Comparison of ENCODE assay signal across 8 cellular contexts in the genomic region with DNA sequence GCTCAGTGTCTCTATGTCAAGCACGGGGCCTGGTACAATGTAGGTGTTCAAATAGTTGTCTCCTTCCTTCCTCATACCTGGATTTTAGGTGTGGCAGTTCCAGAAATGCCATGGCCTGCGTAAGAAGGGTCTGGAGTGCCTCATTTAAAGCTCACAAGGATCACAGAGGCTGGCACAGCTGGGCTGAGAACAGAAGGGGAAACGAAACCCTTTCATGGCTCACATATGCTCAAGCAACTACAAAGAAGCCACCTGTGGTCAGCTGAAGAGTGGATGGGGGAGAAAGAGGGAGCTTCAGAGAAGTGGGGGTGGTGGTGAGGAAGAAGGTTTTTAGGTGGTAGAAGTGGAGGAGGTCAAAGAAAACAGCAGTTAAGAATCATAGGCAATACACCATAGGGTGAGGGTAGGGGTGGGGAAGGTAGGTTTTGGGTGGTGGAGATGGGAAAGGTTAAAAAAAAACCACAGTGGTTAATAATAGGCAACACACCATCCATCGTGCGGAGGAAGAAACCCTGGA. TPM values are rescaled to one million over a fixed set of nuclear protein-coding genes. Genes with fewer than 3 reads are reported as not detected.
DNase-seq lines count a peak whose midpoint lies in the region; ATAC-seq and TF ChIP-seq lines count a peak whose summit lies in the region.

No MANE protein-coding gene starts in this region.

- H3K27ac ChIP-seq in gastrocnemius medialis (no peak overlapping the region), endodermal cell (ENCODE audit: low read depth, low read length) (no peak overlapping the region)

- intact Hi-C loops in gastrocnemius medialis (cut with DNase I; ENCODE audit: low total_unique reads): no loop called here

- in situ Hi-C loops in gastrocnemius medialis (cut with MboI; ENCODE audit: low sequenced_read_pairs in 4 of 4): no loop called here

- H3K9me3 ChIP-seq in gastrocnemius medialis: peaks cover 0 to 3% (median 0%) of the 10 kb centered on the region in 3 donors
- peaks cover 5% of the 10 kb centered on the region for H3K9me3 ChIP-seq in endodermal cell (ENCODE audit: control insufficient read depth, low read length)

- H3K4me3 Mint-ChIP-seq in effector memory CD8-positive, alpha-beta T cell: no peak overlapping the region
- no peak overlapping the region for H3K4me3 Mint-ChIP-seq in endodermal cell

- WGBS in endodermal cell (ENCODE audit: insufficient coverage in 1 of 2, insufficient read length in 1 of 2), 2 experiments: 85 to 100% methylated on average over 2 to 5 of the region's 5 CpGs

- DNase-seq in effector memory CD8-positive, alpha-beta T cell: no peak
- DNase-seq in gastrocnemius medialis (no peak), SHP77 treated with DMSO at 0.1 percent for 48 hours (lab: John Stamatoyannopoulos, UW) (no peak), endodermal cell (no peak), T1000 (lab: John Stamatoyannopoulos, UW) (no peak)

- no peaks in the 10 kb centered on the region for H3K36me3 Mint-ChIP-seq in effector memory CD8-positive, alpha-beta T cell (ENCODE audit: insufficient read depth)
- H3K36me3 Mint-ChIP-seq in endodermal cell (ENCODE audit: low read depth): no peaks in the 10 kb centered on the region

- ATAC-seq in GM18498 (IDR thresholded peaks at IDR 0.05; ENCODE audit: unreplicated experiment): peak; percentile 95
- ATAC-seq in GM21526 (IDR thresholded peaks at IDR 0.05; ENCODE audit: low FRiP score, unreplicated experiment): peak; percentile 87
- peak; percentile 94 for ATAC-seq in HG03571 (IDR thresholded peaks at IDR 0.05; ENCODE audit: unreplicated experiment)
- peak; percentile 53 for ATAC-seq in effector memory CD8-positive, alpha-beta T cell (replicated peaks)
- no peak for ATAC-seq in gastrocnemius medialis

- TF ChIP-seq CTCF in gastrocnemius medialis (IDR thresholded peaks at IDR 0.05 in 4 of 5, conservative IDR thresholded peaks at IDR 0.05 in 1 of 5) (no peak), endodermal cell (conservative IDR thresholded peaks at IDR 0.05) (no peak)

- no peaks in the 10 kb centered on the region for H3K27me3 Mint-ChIP-seq in effector memory CD8-positive, alpha-beta T cell
- peaks cover 4% of the 10 kb centered on the region for H3K27me3 Mint-ChIP-seq in endodermal cell (ENCODE audit: insufficient read depth)

- H3K36me3 ChIP-seq in gastrocnemius medialis: no peaks in the 10 kb centered on the region
- H3K36me3 ChIP-seq in endodermal cell (ENCODE audit: control insufficient read depth, insufficient read depth, low read length): no peaks in the 10 kb centered on the region

- H3K4me1 ChIP-seq in gastrocnemius medialis (no peaks in the 10 kb centered on the region), endodermal cell (ENCODE audit: control insufficient read depth, insufficient read depth, low read length) (no peaks in the 10 kb centered on the region)

- peak overlapping the region in 1 of 2 donors; percentile 30 for H3K27ac Mint-ChIP-seq in effector memory CD8-positive, alpha-beta T cell
- no peak overlapping the region for H3K27ac Mint-ChIP-seq in endodermal cell

- H3K9me3 Mint-ChIP-seq in effector memory CD8-positive, alpha-beta T cell: no peaks in the 10 kb centered on the region
- H3K9me3 Mint-ChIP-seq in endodermal cell: peaks cover 4% of the 10 kb centered on the region

- H3K9ac ChIP-seq in endodermal cell (ENCODE audit: extremely low read depth, low read length, poor library complexity, severe bottlenecking): no peak overlapping the region

- no peak overlapping the region for H3K4me3 ChIP-seq in gastrocnemius medialis
- H3K4me3 ChIP-seq in endodermal cell (ENCODE audit: low read length): no peak overlapping the region

- peaks cover 11 to 16% of the 10 kb centered on the region in 2 donors for H3K4me1 Mint-ChIP-seq in effector memory CD8-positive, alpha-beta T cell (ENCODE audit: low read depth in 2 of 2)
- H3K4me1 Mint-ChIP-seq in endodermal cell: no peaks in the 10 kb centered on the region

- TF ChIP-seq POLR2A in gastrocnemius medialis (IDR thresholded peaks at IDR 0.05): no peak

- H3K27me3 ChIP-seq in gastrocnemius medialis: no peaks in the 10 kb centered on the region
- H3K27me3 ChIP-seq in endodermal cell (ENCODE audit: control insufficient read depth, insufficient read depth, low read length, poor library complexity, severe bottlenecking): no peaks in the 10 kb centered on the region

RNA-seq across cellular contexts. Expression of a gene that starts 17.0 kb away (rescaled TPM):
- total RNA-seq in gastrocnemius medialis (10 to 100 TPM in 3 of 4 donors, 1 to 10 TPM in 1; 9.4 to 13.6 (median 12.2) TPM), endodermal cell (10 to 100 TPM; 78.8 to 82.5 TPM)
- polyA plus RNA-seq in endodermal cell (2013, experiment 1 of 2): 91.0 TPM
- polyA plus RNA-seq in endodermal cell (2013, experiment 2 of 2): 88.9 TPM

Comparison
In these comparisons a context has a peak if more than half of its experiments do, and no peak if none do; other contexts are left out.
1. ATAC-seq: peak in GM18498 (single experiment), GM21526 (single experiment), HG03571 (single experiment) and effector memory CD8-positive, alpha-beta T cell (single experiment); none in gastrocnemius medialis (0 of 2).
2. RNA of a gene that starts 17.0 kb away (total RNA-seq): 78.8 to 82.5 TPM in endodermal cell; 9.4 to 13.6 TPM in gastrocnemius medialis; every median in the first group is over 4 times any median in the second.